ENCODE assay signal across 1 cellular context in genomic region chr18:22846088-22846683, GRCh38.
TF ChIP-seq lines count a peak whose summit lies in the region.

No MANE protein-coding gene starts in this region.

TF ChIP-seq in K562, 482 proteins besides CTCF, POLR2A, EP300 and RAD21 (continued from another document):
- TF ChIP-seq ARID3A (IDR thresholded peaks at IDR 0.05; ENCODE audit: borderline replicate concordance, low read depth, low read length) (peak; percentile 57; the same call in 1 of the 2 replicates), ZNF41 (CRISPR knock-in tag; conservative IDR thresholded peaks at IDR 0.05) (no peak), CXXC5 (CRISPR knock-in tag; IDR thresholded peaks at IDR 0.05) (no peak), ZNF707 (CRISPR knock-in tag; conservative IDR thresholded peaks at IDR 0.05) (no peak), TCF15 (CRISPR knock-in tag; IDR thresholded peaks at IDR 0.05) (no peak), CBFA2T3 (IDR thresholded peaks at IDR 0.05) (no peak), ZNF644 (tag; IDR thresholded peaks at IDR 0.05; ENCODE audit: low read depth) (no peak), ZNF175 (CRISPR knock-in tag; IDR thresholded peaks at IDR 0.05; ENCODE audit: low read depth) (no peak), SMAD2 (IDR thresholded peaks at IDR 0.05; ENCODE audit: low read depth, low read length) (no peak), NR4A1 (CRISPR knock-in tag; IDR thresholded peaks at IDR 0.05) (no peak), NR4A1 (tag; IDR thresholded peaks at IDR 0.05) (no peak)
